ENCODE assay signal across 15 cellular contexts in genomic region chr10:95415631-95416031, GRCh38.
DNase-seq lines count a peak whose midpoint lies in the region; ATAC-seq and TF ChIP-seq lines count a peak whose summit lies in the region.
"Had no signal": no experiment of that assay in that cellular context is flagged by ENCODE, and none has a peak within 500 bp of the region (broad histone marks: within the 10 kb centered on the region; RNA-seq: fewer than 3 reads in every experiment).

No MANE protein-coding gene starts in this region.

- peak in 1 of 4 donors; percentile 22 for ATAC-seq in right lobe of liver
- ATAC-seq in HG02642 (IDR thresholded peaks at IDR 0.05; ENCODE audit: poor library complexity, unreplicated experiment) = no peak
- ATAC-seq: activated T-helper 17 cell treated with anti-CD3 and anti-CD28 coated beads, Interleukin-2, amount 50 U/mL, for 72 hours; mucosa of descending colon; stimulated activated naive B cell treated with anti-CD40 and anti-IgM and Interleukin-4, amounts not matched to agents 10 μg/mL and 1 μg/mL and 100 μg/mL, for 72 hours had no signal

- TF ChIP-seq CTCF in right lobe of liver (IDR thresholded peaks at IDR 0.05) = no peak
- TF ChIP-seq CTCF in PC-9 (conservative IDR thresholded peaks at IDR 0.05) = no peak

- POLR2A ChIA-PET in PC-9 (lab: Charles Lee; ENCODE audit: unreplicated experiment) = no interaction called here

- peak overlapping the region; percentile 76 to 95 (median 87) for H3K9ac ChIP-seq in skeletal muscle tissue (ENCODE audit: low read depth in 1 of 3, low read length in 3 of 3)

- CTCF ChIA-PET in PC-9 (lab: Charles Lee) = no interaction called here

- H3K27ac ChIP-seq in ectodermal cell (ENCODE audit: insufficient read depth, low read depth, low read length, poor library complexity, severe bottlenecking) (peak overlapping the region; percentile 16), right lobe of liver (peak overlapping the region in 2 of 3 donors; percentile 7 to 10), skeletal muscle tissue (ENCODE audit: low read depth, low read length) (peak overlapping the region; percentile 95), PC-9 (no peak overlapping the region)
- H3K27ac ChIP-seq: SJSA1 had no signal

- H3K4me3 ChIP-seq in H7 (ENCODE audit: insufficient read depth, low read depth, low read length) (no peak overlapping the region), ectodermal cell (ENCODE audit: insufficient read depth, low read depth, low read length) (no peak overlapping the region), right lobe of liver (no peak overlapping the region), skeletal muscle tissue (ENCODE audit: low read length in 3 of 3) (peak overlapping the region; percentile 75 to 87 (median 76)), PC-9 (no peak overlapping the region)
- H3K4me3 ChIP-seq: mucosa of descending colon, SJSA1 had no signal

- intact Hi-C loops in right lobe of liver (cut with DNase I) = no loop called here
- intact Hi-C loops in PC-9 (cut with micrococcal nuclease; ENCODE audit: unreplicated experiment) = no loop called here

- no peak overlapping the region for H2AFZ ChIP-seq in PC-9

- peak; percentile 59 for DNase-seq in H7
- DNase-seq in right lobe of liver = no peak
- DNase-seq in ureter (ENCODE audit: low spot score) = no peak
- no peak for DNase-seq in PC-9
- no peak for DNase-seq in COLO668 (lab: John Stamatoyannopoulos, UW; ENCODE audit: unreplicated experiment)
- DNase-seq: activated CD4-positive, alpha-beta memory T cell treated with anti-CD3 and anti-CD28 coated beads, Interleukin-2, amount 10 ng/mL, durations not matched to agents 7 days and 5 days; effector CD8-positive, alpha-beta T cell; mucosa of descending colon; NCI-H2227 treated with DMSO at 0.1 percent for 48 hours; stimulated activated naive B cell treated with anti-CD40 and anti-IgM and Interleukin-4, amounts not matched to agents 10 μg/mL and 1 μg/mL and 100 μg/mL, for 72 hours had no signal

- no peaks in the 10 kb centered on the region for H4K20me1 ChIP-seq in PC-9 (ENCODE audit: insufficient read depth)

- no TSS peak for BruUV-seq in PC-9 (replicated peaks; lab: Mats Ljungman, UMichigan)

- 74 to 78% methylated on average over 15 of the region's 15 CpGs for WGBS in ectodermal cell, 2 experiments
- whole genome bisulfite sequencing in right lobe of liver (ENCODE audit: insufficient coverage, low coverage, low lambda C conversion rate, missing lambda C conversion rate) = 80% methylated on average over 13 of the region's 15 CpGs

- no peak for TF ChIP-seq POLR2A in right lobe of liver (IDR thresholded peaks at IDR 0.05)

- H3K9me2 ChIP-seq in PC-9 (ENCODE audit: insufficient read depth) = no peaks in the 10 kb centered on the region

- H3K4me1 ChIP-seq in ectodermal cell (ENCODE audit: control insufficient read depth, insufficient read depth, low read length) (peaks cover 22% of the 10 kb centered on the region), right lobe of liver (no peaks in the 10 kb centered on the region), skeletal muscle tissue (ENCODE audit: control insufficient read depth in 3 of 3, insufficient read depth in 3 of 3, low read length in 3 of 3) (peaks cover 42 to 52% (median 44%) of the 10 kb centered on the region in 3 donors), PC-9 (replicated peaks; ENCODE audit: insufficient read depth) (peaks cover 5% of the 10 kb centered on the region; the same call in 1 of the 2 replicates)
- H3K4me1 ChIP-seq: SJSA1 had no signal

- H3K27me3 ChIP-seq in H7 (ENCODE audit: control insufficient read depth, insufficient read depth, low read length) = no peaks in the 10 kb centered on the region
- no peaks in the 10 kb centered on the region for H3K27me3 ChIP-seq in ectodermal cell (ENCODE audit: control insufficient read depth, insufficient read depth, low read length, poor library complexity, severe bottlenecking)
- H3K27me3 ChIP-seq in right lobe of liver = no peaks in the 10 kb centered on the region
- no peaks in the 10 kb centered on the region for H3K27me3 ChIP-seq in skeletal muscle tissue (ENCODE audit: control insufficient read depth in 3 of 3, insufficient read depth in 3 of 3, low read length in 3 of 3)
- H3K27me3 ChIP-seq in PC-9 (ENCODE audit: insufficient read depth, low read depth) = no peaks in the 10 kb centered on the region

- no peaks in the 10 kb centered on the region; the same call in 1 of the 2 replicates for H3F3A ChIP-seq in PC-9 (ENCODE audit: insufficient read depth, low read depth)

- H3K79me2 ChIP-seq in PC-9 (ENCODE audit: low read depth) = no peaks in the 10 kb centered on the region

- H3K4me2 ChIP-seq in PC-9 = no peak overlapping the region

- no peaks in the 10 kb centered on the region; the same call in 1 of the 2 replicates for H3K36me3 ChIP-seq in H7 (replicated peaks; ENCODE audit: control insufficient read depth, insufficient read depth, low read length)
- H3K36me3 ChIP-seq in ectodermal cell (ENCODE audit: control insufficient read depth, insufficient read depth, low read length) = no peaks in the 10 kb centered on the region
- peaks cover 0 to 45% (median 12%) of the 10 kb centered on the region in 4 donors for H3K36me3 ChIP-seq in right lobe of liver
- peaks cover 7 to 14% (median 12%) of the 10 kb centered on the region in 3 donors for H3K36me3 ChIP-seq in skeletal muscle tissue (ENCODE audit: control insufficient read depth in 3 of 3, insufficient read depth in 3 of 3, low read length in 3 of 3)
- no peaks in the 10 kb centered on the region for H3K36me3 ChIP-seq in PC-9 (ENCODE audit: low read depth)
- H3K36me3 ChIP-seq: SJSA1 had no signal

- H3K9me3 ChIP-seq in ectodermal cell (ENCODE audit: control insufficient read depth, low read length) (no peaks in the 10 kb centered on the region), right lobe of liver (no peaks in the 10 kb centered on the region), skeletal muscle tissue (ENCODE audit: control insufficient read depth in 3 of 3, low read length in 3 of 3) (no peaks in the 10 kb centered on the region), PC-9 (ENCODE audit: insufficient read depth, low read depth) (no peaks in the 10 kb centered on the region)
- H3K9me3 ChIP-seq: mucosa of descending colon, SJSA1 had no signal

Comparison
In these comparisons a context has a peak if more than half of its experiments do, and no peak if none do; other contexts are left out.
1. H3K4me3 ChIP-seq: peak in skeletal muscle tissue (3 of 3); none in H7 (single experiment), ectodermal cell (single experiment), right lobe of liver (0 of 3) and PC-9 (single experiment).